In genomic region chr19:21487969-21488368, GRCh38 we compare ENCODE assay signal across 17 cellular contexts. TPM values are rescaled to one million over a fixed set of nuclear protein-coding genes. Genes with fewer than 3 reads are reported as not detected.
DNase-seq lines count a peak whose midpoint lies in the region; ATAC-seq and TF ChIP-seq lines count a peak whose summit lies in the region.
"Had no signal": no experiment of that assay in that cellular context is flagged by ENCODE, and none has a peak within 500 bp of the region (broad histone marks: within the 10 kb centered on the region; RNA-seq: fewer than 3 reads in every experiment).

No MANE protein-coding gene starts in this region.

- peak; percentile 27 for ATAC-seq in activated T-helper 17 cell treated with anti-CD3 and anti-CD28 coated beads, Interleukin-2, amount 50 U/mL, for 72 hours (replicated peaks)
- ATAC-seq in naive thymus-derived CD4-positive, alpha-beta T cell = peak; percentile 26
- ATAC-seq in left colon = no peak

- no peaks in the 10 kb centered on the region for H3K4me1 ChIP-seq in naive thymus-derived CD4-positive, alpha-beta T cell (ENCODE audit: control insufficient read depth in 2 of 2, insufficient read depth in 2 of 2, low read length in 2 of 2)
- H3K4me1 ChIP-seq in osteoblast (ENCODE audit: insufficient read depth, low read length) = no peaks in the 10 kb centered on the region
- H3K4me1 ChIP-seq: HAP-1 had no signal

- H2AFZ ChIP-seq in osteoblast (ENCODE audit: low read length) = no peak overlapping the region

- POLR2A ChIA-PET in naive thymus-derived CD4-positive, alpha-beta T cell (lab: Charles Lee) = no interaction called here

- no peaks in the 10 kb centered on the region for H3K36me3 ChIP-seq in naive thymus-derived CD4-positive, alpha-beta T cell (ENCODE audit: control insufficient read depth in 2 of 3, insufficient read depth in 3 of 3, low read length in 3 of 3)
- no peaks in the 10 kb centered on the region for H3K36me3 ChIP-seq in osteoblast (ENCODE audit: insufficient read depth, low read length)
- H3K36me3 ChIP-seq: HAP-1 had no signal

- no peaks in the 10 kb centered on the region for H3K27me3 Mint-ChIP-seq in activated T-helper 17 cell treated with anti-CD3 and anti-CD28 coated beads, Interleukin-2, amount 50 U/mL, for 72 hours
- no peaks in the 10 kb centered on the region for H3K27me3 Mint-ChIP-seq in naive thymus-derived CD4-positive, alpha-beta T cell
- H3K27me3 Mint-ChIP-seq: CD4-positive, alpha-beta memory T cell had no signal

- peak overlapping the region; percentile 33 for H3K27ac Mint-ChIP-seq in activated T-helper 17 cell treated with anti-CD3 and anti-CD28 coated beads, Interleukin-2, amount 50 U/mL, for 72 hours
- H3K27ac Mint-ChIP-seq in naive thymus-derived CD4-positive, alpha-beta T cell = no peak overlapping the region
- H3K27ac Mint-ChIP-seq: HFFc6 had no signal

- peak; percentile 21 for DNase-seq in coronary artery (ENCODE audit: low spot score)
- no peak for DNase-seq in naive thymus-derived CD4-positive, alpha-beta T cell
- peak; percentile 55 for DNase-seq in osteoblast (ENCODE audit: insufficient read length, low spot score, missing footprints)
- DNase-seq in NCI-H1930 (lab: John Stamatoyannopoulos, UW) = no peak
- no peak for DNase-seq in left colon
- no peak for DNase-seq in NCI-H446 treated with DMSO at 0.1 percent for 48 hours (lab: John Stamatoyannopoulos, UW)
- DNase-seq: C1 segment of cervical spinal cord; Calu3; CD4-positive, alpha-beta memory T cell; COR-L47; DMS53; DMS79 treated with DMSO at 0.1 percent for 48 hours; GF-D8; GOT3; HFFc6 had no signal

- no peak overlapping the region for H3K4me2 ChIP-seq in osteoblast (ENCODE audit: insufficient read depth, low read length)

- no peak overlapping the region for H3K4me3 Mint-ChIP-seq in activated T-helper 17 cell treated with anti-CD3 and anti-CD28 coated beads, Interleukin-2, amount 50 U/mL, for 72 hours
- no peak overlapping the region for H3K4me3 Mint-ChIP-seq in naive thymus-derived CD4-positive, alpha-beta T cell
- H3K4me3 Mint-ChIP-seq: CD4-positive, alpha-beta memory T cell; HFFc6 had no signal

- CTCF ChIA-PET in naive thymus-derived CD4-positive, alpha-beta T cell (lab: Charles Lee) = no interaction called here

- no peaks in the 10 kb centered on the region for H3K79me2 ChIP-seq in osteoblast (ENCODE audit: insufficient read depth, low read length)

- no peak overlapping the region for H3K4me3 ChIP-seq in coronary artery
- no peak overlapping the region for H3K4me3 ChIP-seq in naive thymus-derived CD4-positive, alpha-beta T cell (ENCODE audit: low read length)
- H3K4me3 ChIP-seq in osteoblast (ENCODE audit: insufficient read depth, low read length) = no peak overlapping the region
- H3K4me3 ChIP-seq: HAP-1 had no signal

- no peaks in the 10 kb centered on the region for H3K9me3 Mint-ChIP-seq in activated T-helper 17 cell treated with anti-CD3 and anti-CD28 coated beads, Interleukin-2, amount 50 U/mL, for 72 hours
- H3K9me3 Mint-ChIP-seq in naive thymus-derived CD4-positive, alpha-beta T cell = peaks cover 0 to 58% (median 4%) of the 10 kb centered on the region in 11 donors

- no peaks in the 10 kb centered on the region for H4K20me1 ChIP-seq in osteoblast (ENCODE audit: insufficient read depth, low read length)

- H3K9me3 ChIP-seq in naive thymus-derived CD4-positive, alpha-beta T cell (ENCODE audit: control insufficient read depth in 2 of 3, low read length in 3 of 3) = no peaks in the 10 kb centered on the region
- no peaks in the 10 kb centered on the region for H3K9me3 ChIP-seq in osteoblast (ENCODE audit: low read depth, low read length)
- H3K9me3 ChIP-seq: HAP-1 had no signal

- no peak overlapping the region for H3K27ac ChIP-seq in coronary artery
- H3K27ac ChIP-seq in naive thymus-derived CD4-positive, alpha-beta T cell (ENCODE audit: low read depth, low read length) = no peak overlapping the region
- H3K27ac ChIP-seq in osteoblast (ENCODE audit: low read depth, low read length) = no peak overlapping the region

- H3K27me3 ChIP-seq in naive thymus-derived CD4-positive, alpha-beta T cell (ENCODE audit: control insufficient read depth in 2 of 2, insufficient read depth in 2 of 2, low read length in 2 of 2) = no peaks in the 10 kb centered on the region
- no peaks in the 10 kb centered on the region for H3K27me3 ChIP-seq in osteoblast (ENCODE audit: insufficient read depth, low read length)

- intact Hi-C loops in naive thymus-derived CD4-positive, alpha-beta T cell (cut with micrococcal nuclease) = no loop called here
- intact Hi-C loops in left colon (cut with DNase I, micrococcal nuclease) = no loop called here

- H3K36me3 Mint-ChIP-seq in activated T-helper 17 cell treated with anti-CD3 and anti-CD28 coated beads, Interleukin-2, amount 50 U/mL, for 72 hours (ENCODE audit: low read depth) = no peaks in the 10 kb centered on the region
- peaks cover 0 to 9% (median 4%) of the 10 kb centered on the region in 5 donors for H3K36me3 Mint-ChIP-seq in naive thymus-derived CD4-positive, alpha-beta T cell
- H3K36me3 Mint-ChIP-seq: CD4-positive, alpha-beta memory T cell had no signal

- H3K4me1 Mint-ChIP-seq in activated T-helper 17 cell treated with anti-CD3 and anti-CD28 coated beads, Interleukin-2, amount 50 U/mL, for 72 hours = peaks cover 5% of the 10 kb centered on the region
- no peaks in the 10 kb centered on the region for H3K4me1 Mint-ChIP-seq in naive thymus-derived CD4-positive, alpha-beta T cell
- H3K4me1 Mint-ChIP-seq: CD4-positive, alpha-beta memory T cell had no signal

- no peak for TF ChIP-seq CTCF in coronary artery (IDR thresholded peaks at IDR 0.05)
- TF ChIP-seq CTCF in osteoblast (IDR thresholded peaks at IDR 0.05; ENCODE audit: extremely low read depth, low read depth, low read length) = no peak

RNA-seq across cellular contexts. Expression of gene ZNF429, which starts 17.4 kb away (rescaled TPM):
- 10 to 100 TPM in 1 of 2 donors, 1 to 10 TPM in 1; 6.2 to 15.5 TPM for total RNA-seq in activated T-helper 17 cell treated with anti-CD3 and anti-CD28 coated beads, Interleukin-2, amount 50 U/mL, for 72 hours
- total RNA-seq in naive thymus-derived CD4-positive, alpha-beta T cell = 10 to 100 TPM in 4 of 5 experiments, 1 to 10 TPM in 1; 6.4 to 30.7 (median 25.0) TPM
- 10 to 100 TPM; 36.8 to 37.1 TPM for polyA plus RNA-seq in naive thymus-derived CD4-positive, alpha-beta T cell
- total RNA-seq in osteoblast (8.0 and 9.4 TPM in 2 replicates), left colon (10 to 100 TPM in 1 of 2 donors, 1 to 10 TPM in 1; 9.0 to 11.4 TPM)

Comparison
In these comparisons a context has a peak if more than half of its experiments do, and no peak if none do; other contexts are left out.
1. DNase-seq: peak in coronary artery (single experiment) and osteoblast (single experiment); none in naive thymus-derived CD4-positive, alpha-beta T cell (0 of 9), NCI-H1930 (0 of 2), left colon (0 of 2) and NCI-H446 treated with DMSO at 0.1 percent for 48 hours (single experiment).